8 cellular contexts compared by ENCODE assay signal in genomic region chrX:13937370-13938052, GRCh38.
DNase-seq lines count a peak whose midpoint lies in the region; ATAC-seq and TF ChIP-seq lines count a peak whose summit lies in the region.

No MANE protein-coding gene starts in this region.

- H3K27me3 Mint-ChIP-seq in activated T-cell treated with anti-CD3 and anti-CD28 coated beads, Interleukin-2, amount 50 U/mL, for 24 hours: peaks cover 70% of the 10 kb centered on the region

- intact Hi-C loops in left cardiac atrium (cut with DNase I): no loop called here

- H3K4me3 Mint-ChIP-seq in activated T-cell treated with anti-CD3 and anti-CD28 coated beads, Interleukin-2, amount 50 U/mL, for 24 hours: peak overlapping the region; percentile 56

- peaks cover 9% of the 10 kb centered on the region for H3K4me1 Mint-ChIP-seq in activated T-cell treated with anti-CD3 and anti-CD28 coated beads, Interleukin-2, amount 50 U/mL, for 24 hours (ENCODE audit: low read depth)

- H3K27ac Mint-ChIP-seq in activated T-cell treated with anti-CD3 and anti-CD28 coated beads, Interleukin-2, amount 50 U/mL, for 24 hours: no peak overlapping the region

- H3K36me3 Mint-ChIP-seq in activated T-cell treated with anti-CD3 and anti-CD28 coated beads, Interleukin-2, amount 50 U/mL, for 24 hours (ENCODE audit: low read depth): no peaks in the 10 kb centered on the region

- no peaks in the 10 kb centered on the region for H3K9me3 Mint-ChIP-seq in activated T-cell treated with anti-CD3 and anti-CD28 coated beads, Interleukin-2, amount 50 U/mL, for 24 hours

- DNase-seq in activated T-cell treated with anti-CD3 and anti-CD28 coated beads, Interleukin-2, amount 50 U/mL, for 24 hours: no peak
- DNase-seq in activated T-cell treated with anti-CD3 and anti-CD28 coated beads, Interleukin-2, amount 50 U/mL, for 1 hour: no peak
- DNase-seq in left cardiac atrium (no peak), retina (peak; percentile 72)

- H3K27ac ChIP-seq in VCaP: peak overlapping the region; percentile 18; the same call in 1 of the 2 replicates

- no peak for TF ChIP-seq CTCF in VCaP (conservative IDR thresholded peaks at IDR 0.05)

- ATAC-seq in left cardiac atrium (peak; percentile 20 to 45), GM19395 (IDR thresholded peaks at IDR 0.05; ENCODE audit: unreplicated experiment) (no peak), HG02610 (IDR thresholded peaks at IDR 0.05; ENCODE audit: unreplicated experiment) (no peak), GM21360 (IDR thresholded peaks at IDR 0.05; ENCODE audit: unreplicated experiment) (no peak)

Comparison
In these comparisons a context has a peak if more than half of its experiments do, and no peak if none do; other contexts are left out.
1. ATAC-seq: peak in left cardiac atrium (2 of 2); none in GM19395 (single experiment), HG02610 (single experiment) and GM21360 (single experiment).